8 cellular contexts compared by ENCODE assay signal in the genomic region with DNA sequence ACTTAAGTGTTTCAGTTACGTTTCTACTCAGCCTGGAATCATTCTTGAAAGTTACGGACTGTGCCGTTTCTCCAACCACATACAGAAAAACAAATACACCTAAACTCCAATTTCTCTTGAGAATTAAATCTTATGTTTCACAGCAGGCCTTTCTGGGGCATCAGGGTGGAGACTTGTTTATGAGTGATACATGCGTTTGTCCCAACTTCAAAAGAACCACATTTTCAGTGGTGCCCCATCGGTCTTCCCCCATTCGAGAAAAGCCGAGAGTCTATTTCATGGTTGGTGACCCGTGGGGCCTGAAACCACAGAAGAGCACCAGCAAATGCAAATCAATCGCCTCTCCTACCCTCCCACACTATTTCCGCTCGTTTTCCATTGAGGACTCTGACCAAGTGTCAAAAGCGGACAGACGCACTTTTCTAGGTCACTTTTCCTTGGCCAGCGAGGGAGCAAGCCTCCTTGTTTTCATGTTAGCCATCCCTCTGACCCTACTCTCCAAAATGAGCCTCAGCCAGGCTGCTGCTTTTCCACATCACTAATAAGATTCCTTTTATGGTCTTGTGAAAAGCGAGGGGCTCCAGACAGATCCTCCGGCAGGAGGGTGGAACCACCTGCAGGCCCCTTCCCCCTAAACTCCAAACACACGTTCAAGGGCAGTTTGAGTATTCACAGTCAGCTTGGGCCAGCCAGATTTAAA. TPM values are rescaled to one million over a fixed set of nuclear protein-coding genes. Genes with fewer than 3 reads are reported as not detected.
A peak's percentile ranks its signal among the peaks of the same experiment; 100 is the strongest.
DNase-seq lines count a peak whose midpoint lies in the region; ATAC-seq and TF ChIP-seq lines count a peak whose summit lies in the region.

No MANE protein-coding gene starts in this region.

- H3K9me3 ChIP-seq in duodenal mucosa (ENCODE audit: control insufficient read depth in 1 of 2, low read length in 2 of 2), result no peaks in the 10 kb centered on the region
- H3K9me3 ChIP-seq in ovary, result no peaks in the 10 kb centered on the region

- H3K36me3 ChIP-seq in BJ (ENCODE audit: control insufficient read depth, insufficient read depth, low read length) (no peaks in the 10 kb centered on the region; the same call in 1 of the 2 replicates), duodenal mucosa (ENCODE audit: control insufficient read depth in 1 of 2, insufficient read depth in 2 of 2, low read length in 2 of 2) (peaks cover 5 to 28% of the 10 kb centered on the region in 2 donors), ovary (no peaks in the 10 kb centered on the region)

- peak overlapping the region; percentile 34 to 74 for H3K9ac ChIP-seq in duodenal mucosa (ENCODE audit: low read depth in 1 of 2, low read length in 2 of 2)

- WGBS in ovary, 3 donors, result 11 to 14% (median 14%) methylated on average over 17 of the region's 17 CpGs

- CTCF ChIA-PET in BJ (lab: Yijun Ruan, JAX), result interaction anchor here (0.8 to 1.9 kb wide), 12 partner anchors 10 to 872 kb away, joined by 3 to 16 read pairs (median 4); no protein-coding TSS in a partner anchor

- ATAC-seq in GM21360 (IDR thresholded peaks at IDR 0.05; ENCODE audit: unreplicated experiment), result peak; percentile 32

- no peaks in the 10 kb centered on the region for H3K27me3 ChIP-seq in BJ (ENCODE audit: control insufficient read depth, insufficient read depth, low read length)
- no peaks in the 10 kb centered on the region for H3K27me3 ChIP-seq in duodenal mucosa (ENCODE audit: control insufficient read depth in 1 of 2, insufficient read depth in 2 of 2, low read length in 2 of 2)
- no peaks in the 10 kb centered on the region for H3K27me3 ChIP-seq in ovary

- peak overlapping the region; percentile 52; the same call in 1 of the 2 replicates for H3K4me3 ChIP-seq in BJ (ENCODE audit: low read depth, low read length)
- peak overlapping the region; percentile 86 to 93 for H3K4me3 ChIP-seq in duodenal mucosa (ENCODE audit: low read depth in 1 of 2, low read length in 2 of 2)
- peak overlapping the region; percentile 66 for H3K4me3 ChIP-seq in ovary

- H3K27ac ChIP-seq in duodenal mucosa (ENCODE audit: low read depth, low read length) (no peak overlapping the region), ovary (peak overlapping the region; percentile 18 to 98)

- TF ChIP-seq EP300 in ovary (IDR thresholded peaks at IDR 0.05), result no peak

- no peak for TF ChIP-seq POLR2A in ovary (IDR thresholded peaks at IDR 0.05)

- POLR2A ChIA-PET in BJ (lab: Charles Lee), result no interaction called here

- intact Hi-C loops in ovary (cut with DNase I), result loop anchor here in 2 of 4 donors (5.0 to 10.0 kb wide), 3 partner anchors 116 to 602 kb away; a partner anchor contains a TSS

- DNase-seq in BJ (ENCODE audit: low read depth) (no peak), HuH-7 (ENCODE audit: low spot score) (peak; percentile 52), ovary (no peak), globus pallidus (ENCODE audit: low spot score) (no peak), activated gamma-delta T cell treated with Interleukin-2 at 50 U/mL for 16 hours (no peak)
- no peak for DNase-seq in stimulated activated CD4-positive, alpha-beta T cell treated with anti-CD3 and anti-CD28 coated beads, Interleukin-12 subunit alpha, Interleukin-12 subunit beta, amount 100 ng/mL, for 4 hours

- H3K4me1 ChIP-seq in duodenal mucosa (ENCODE audit: control insufficient read depth in 1 of 2, insufficient read depth in 2 of 2, low read length in 2 of 2), result peaks cover 28 to 34% of the 10 kb centered on the region in 2 donors
- peaks cover 10% of the 10 kb centered on the region for H3K4me1 ChIP-seq in ovary (ENCODE audit: insufficient read depth)

- TF ChIP-seq CTCF in BJ (IDR thresholded peaks at IDR 0.05; ENCODE audit: insufficient read depth, low read depth, low read length) (no peak), ovary (IDR thresholded peaks at IDR 0.05) (no peak)

RNA-seq across cellular contexts. Expression of a gene that starts 3.1 kb away (rescaled TPM):
- polyA plus RNA-seq in BJ (2011; rRNA removed), result 10.6 and 19.9 TPM in 2 replicates
- 27.1 and 52.7 TPM in 2 replicates for polyA minus RNA-seq in BJ (2011; rRNA and poly(A)+ RNA removed)
- 10 to 100 TPM; 27.1 to 69.7 (median 41.0) TPM for total RNA-seq in ovary
- polyA plus RNA-seq in ovary, result 10 to 100 TPM; 37.5 to 60.5 TPM
